In genomic region chr22:35394810-35395563, GRCh38 we compare ENCODE assay signal across 21 cellular contexts. TPM values are rescaled to one million over a fixed set of nuclear protein-coding genes. Genes with fewer than 3 reads are reported as not detected.
DNase-seq lines count a peak whose midpoint lies in the region; ATAC-seq and TF ChIP-seq lines count a peak whose summit lies in the region.
"Had no signal": no experiment of that assay in that cellular context is flagged by ENCODE, and none has a peak within 500 bp of the region (broad histone marks: within the 10 kb centered on the region; RNA-seq: fewer than 3 reads in every experiment).

No MANE protein-coding gene starts in this region.

- DNase-seq in GM23248 (peak; percentile 43), Panc1 (ENCODE audit: low read depth, low spot score) (no peak), memory B cell (ENCODE audit: low spot score in 2 of 2) (no peak), uterus (no peak), DMS53 (lab: John Stamatoyannopoulos, UW) (no peak)
- DNase-seq: Caco-2; CD4-positive, alpha-beta T cell; H7; NCI-H1105; NCI-H146; NCI-H2029; NCI-H2227 treated with DMSO at 0.1 percent for 48 hours; NCI-H510A; NCI-H748 treated with DMSO at 0.1 percent for 48 hours; Peyer's patch had no signal

- H3K4me1 ChIP-seq in GM23248 (ENCODE audit: insufficient read depth) (no peaks in the 10 kb centered on the region), Panc1 (ENCODE audit: control insufficient read depth, insufficient read depth, low read length) (peaks cover 29% of the 10 kb centered on the region), uterus (peaks cover 0 to 13% of the 10 kb centered on the region in 2 donors)

- no peak for TF ChIP-seq POLR2A in uterus (IDR thresholded peaks at IDR 0.05)

- no peaks in the 10 kb centered on the region for H3K9me2 ChIP-seq in GM23248 (ENCODE audit: insufficient read depth)

- no TSS peak for BruUV-seq in Panc1 (replicated peaks; lab: Mats Ljungman, UMichigan)

- H3F3A ChIP-seq in GM23248 (ENCODE audit: insufficient read depth): peaks cover 63% of the 10 kb centered on the region

- no peak for ATAC-seq in Panc1
- ATAC-seq in memory B cell (ENCODE audit: low read depth): no peak
- no peak for ATAC-seq in GM18511 (IDR thresholded peaks at IDR 0.05; ENCODE audit: unreplicated experiment)
- no peak for ATAC-seq in HG03135 (IDR thresholded peaks at IDR 0.05; ENCODE audit: unreplicated experiment)
- ATAC-seq: SK-N-SH treated with all-trans-retinoic acid at 6 μM for 48 hours had no signal

- H3K9me3 ChIP-seq in GM23248 (ENCODE audit: low read depth) (no peaks in the 10 kb centered on the region), Panc1 (ENCODE audit: control insufficient read depth, insufficient read depth, low read depth, low read length) (no peaks in the 10 kb centered on the region), uterus (no peaks in the 10 kb centered on the region)
- H3K9me3 ChIP-seq: BLaER1, Caco-2, Peyer's patch had no signal

- no peak overlapping the region for H3K4me2 ChIP-seq in GM23248 (ENCODE audit: unreplicated experiment)
- H3K4me2 ChIP-seq: BLaER1, KMS-11 had no signal

- WGBS in GM23248 (ENCODE audit: low coverage in 1 of 2, low lambda C conversion rate in 2 of 2, missing lambda C conversion rate in 2 of 2), 2 experiments: 81 to 84% methylated on average over 5 of the region's 5 CpGs

- POLR2A ChIA-PET in Panc1 (lab: Charles Lee): no interaction called here

- no peaks in the 10 kb centered on the region for H4K20me1 ChIP-seq in GM23248 (ENCODE audit: insufficient read depth)
- H4K20me1 ChIP-seq: BLaER1 had no signal

- CTCF ChIA-PET in Panc1 (lab: Charles Lee): no interaction called here

- TF ChIP-seq CTCF in Panc1 (IDR thresholded peaks at IDR 0.05) (no peak), uterus (IDR thresholded peaks at IDR 0.05) (no peak)

- no peaks in the 10 kb centered on the region for H3K9me3 Mint-ChIP-seq in memory B cell
- H3K9me3 Mint-ChIP-seq: CD4-positive, alpha-beta T cell had no signal

- no peak overlapping the region for H3K9ac ChIP-seq in GM23248
- H3K9ac ChIP-seq: BLaER1, KMS-11 had no signal

- no peaks in the 10 kb centered on the region for H3K27me3 ChIP-seq in GM23248 (replicated peaks; ENCODE audit: insufficient read depth)
- H3K27me3 ChIP-seq in Panc1 (ENCODE audit: control insufficient read depth, insufficient read depth, low read length): no peaks in the 10 kb centered on the region
- no peaks in the 10 kb centered on the region for H3K27me3 ChIP-seq in uterus
- H3K27me3 ChIP-seq: BLaER1, Peyer's patch had no signal

- H3K4me3 ChIP-seq in GM23248 (no peak overlapping the region), Panc1 (ENCODE audit: low read depth in 2 of 2, low read length in 2 of 2) (no peak overlapping the region), uterus (no peak overlapping the region)
- H3K4me3 ChIP-seq: BLaER1, Peyer's patch had no signal

- peaks cover 8% of the 10 kb centered on the region for H3K36me3 Mint-ChIP-seq in memory B cell

- no peaks in the 10 kb centered on the region for H3K27me3 Mint-ChIP-seq in memory B cell
- H3K27me3 Mint-ChIP-seq: CD4-positive, alpha-beta T cell had no signal

- intact Hi-C loops in Panc1 (cut with micrococcal nuclease; ENCODE audit: unreplicated experiment): loop anchor here (5.0 kb wide), 1 partner anchor 43 kb away; no protein-coding TSS in a partner anchor
- intact Hi-C loops in uterus (cut with DNase I; ENCODE audit: low total_unique reads): no loop called here

- H3K36me3 ChIP-seq in GM23248 (ENCODE audit: low read depth) (peaks cover 27% of the 10 kb centered on the region), Panc1 (ENCODE audit: control insufficient read depth, insufficient read depth, low read length) (no peaks in the 10 kb centered on the region; the same call in 1 of the 2 replicates), uterus (no peaks in the 10 kb centered on the region)
- H3K36me3 ChIP-seq: BLaER1 had no signal

- no peak overlapping the region for H3K4me3 Mint-ChIP-seq in memory B cell
- H3K4me3 Mint-ChIP-seq: CD4-positive, alpha-beta T cell had no signal

- in situ Hi-C loops in GM23248 (cut with MboI): no loop called here
- in situ Hi-C loops in Panc1 (cut with HindIII; ENCODE audit: low pct_unique_long_range_greater_than_20kb, low sequenced_read_pairs): no loop called here

- H3K27ac Mint-ChIP-seq in memory B cell: peak overlapping the region; percentile 76
- H3K27ac Mint-ChIP-seq: CD4-positive, alpha-beta T cell had no signal

- H3K79me2 ChIP-seq in GM23248 (ENCODE audit: insufficient read depth): no peaks in the 10 kb centered on the region

- H3K27ac ChIP-seq in GM23248 (no peak overlapping the region), Panc1 (ENCODE audit: low read length) (peak overlapping the region; percentile 68), uterus (peak overlapping the region; percentile 67 to 90)
- H3K27ac ChIP-seq: BLaER1, HL-60, KMS-11 had no signal

- H2AFZ ChIP-seq in GM23248: no peak overlapping the region

- H3K4me1 Mint-ChIP-seq in memory B cell: peaks cover 21% of the 10 kb centered on the region

RNA-seq across cellular contexts. Expression of gene MCM5, which starts 5.0 kb away (rescaled TPM):
- total RNA-seq in GM23248 (2014; rRNA removed; shearing (Covaris generic)): 34.4 and 37.2 TPM in 2 replicates
- polyA plus RNA-seq in GM23248 (2016; fragmentation: Nextera tagmentation; extraction: Ambion mirVana): 48.4 and 51.5 TPM in 2 replicates
- total RNA-seq in Panc1 (2021; ENCODE audit: unreplicated experiment) (122 TPM), uterus (10 to 100 TPM; 15.9 to 60.6 (median 40.3) TPM)
- polyA plus RNA-seq in Panc1 (2012; ENCODE audit: insufficient read length): 119 TPM

RNA-seq across cellular contexts. Expression of gene HMOX1, which starts 14.1 kb away (rescaled TPM):
- 71.6 and 82.9 TPM in 2 replicates for total RNA-seq in GM23248 (2014; rRNA removed; shearing (Covaris generic))
- 44.3 and 46.6 TPM in 2 replicates for polyA plus RNA-seq in GM23248 (2016; fragmentation: Nextera tagmentation; extraction: Ambion mirVana)
- total RNA-seq in Panc1 (2021; ENCODE audit: unreplicated experiment) (105 TPM), uterus (10 to 100 TPM in 1 of 4 donors, 1 to 10 TPM in 2, under 1 TPM in 1; 0.51 to 13.8 (median 8.5) TPM)
- polyA plus RNA-seq in Panc1 (2012; ENCODE audit: insufficient read length): 198 TPM
